ENCODE assay signal across 32 cellular contexts in the genomic region with DNA sequence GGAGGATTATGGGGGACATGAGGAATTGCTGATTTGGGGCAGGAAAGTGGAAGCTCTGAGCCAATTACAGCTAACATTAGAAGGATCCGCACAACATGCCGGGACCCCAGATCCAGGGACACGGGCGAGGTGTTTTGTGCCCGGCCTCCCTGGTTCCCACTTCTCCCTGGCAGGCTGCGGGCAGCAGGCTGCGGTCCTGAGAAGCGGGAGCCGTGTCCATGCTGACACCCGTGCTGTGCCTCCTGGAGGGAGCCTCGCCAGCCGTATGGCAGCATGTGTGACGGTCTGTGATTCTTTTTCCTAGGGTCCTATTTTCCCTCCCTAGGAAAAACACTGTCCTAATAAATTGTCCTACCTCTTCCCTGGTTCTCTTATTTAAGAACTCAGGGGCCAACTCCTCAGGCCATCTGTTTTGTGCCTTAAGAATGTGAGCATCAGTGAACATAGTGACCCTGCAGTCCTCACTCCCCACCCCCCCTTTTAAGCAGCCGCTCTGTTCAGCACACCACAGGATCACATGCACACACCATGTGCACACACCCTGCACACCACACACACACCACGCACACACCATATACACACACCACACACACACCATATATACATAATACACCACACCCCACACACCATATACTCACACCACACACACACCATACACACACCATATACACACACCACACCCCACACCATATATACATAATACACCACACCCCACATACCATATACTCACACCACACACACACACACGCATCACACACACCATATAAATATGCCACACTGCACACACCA. TPM values are rescaled to one million over a fixed set of nuclear protein-coding genes. Genes with fewer than 3 reads are reported as not detected.
"Had no signal": no experiment of that assay in that cellular context is flagged by ENCODE, and none has a peak within 500 bp of the region (broad histone marks: within the 10 kb centered on the region; RNA-seq: fewer than 3 reads in every experiment).

No MANE protein-coding gene starts in this region.

- H3K4me3 Mint-ChIP-seq: activated B cell treated with CpG ODN at 0.5 μM for 24 hours; activated CD4-positive, alpha-beta memory T cell treated with anti-CD3 and anti-CD28 coated beads, Interleukin-2, amount 10 ng/mL, durations not matched to agents 7 days and 5 days; activated CD8-positive, alpha-beta memory T cell treated with anti-CD3 and anti-CD28 coated beads, Interleukin-2, amount 10 ng/mL, durations not matched to agents 7 days and 5 days; activated naive CD4-positive, alpha-beta T cell treated with anti-CD3 and anti-CD28 coated beads, Interleukin-2, amount 10 ng/mL, durations not matched to agents 7 days and 5 days; activated naive CD8-positive, alpha-beta T cell treated with anti-CD3 and anti-CD28 coated beads, Interleukin-2, amount 10 ng/mL, durations not matched to agents 7 days and 5 days; central memory CD8-positive, alpha-beta T cell had no signal

- H3K9me3 Mint-ChIP-seq: activated B cell treated with CpG ODN at 0.5 μM for 24 hours; activated CD4-positive, alpha-beta memory T cell treated with anti-CD3 and anti-CD28 coated beads, Interleukin-2, amount 10 ng/mL, durations not matched to agents 7 days and 5 days; activated naive CD4-positive, alpha-beta T cell treated with anti-CD3 and anti-CD28 coated beads, Interleukin-2, amount 10 ng/mL, durations not matched to agents 7 days and 5 days; central memory CD8-positive, alpha-beta T cell had no signal

- FAIRE-seq: RCC 7860 had no signal

- H3K27ac ChIP-seq: ascending aorta, cardiac muscle cell, PC-9, RWPE1, VCaP had no signal

- DNase-seq: activated B cell treated with CpG ODN at 0.5 μM for 24 hours; activated CD4-positive, alpha-beta memory T cell treated with anti-CD3 and anti-CD28 coated beads, Interleukin-2, amount 10 ng/mL, durations not matched to agents 7 days and 5 days; activated CD4-positive, alpha-beta T cell treated with anti-CD3 and anti-CD28 coated beads for 48 hours; activated CD4-positive, CD25-positive, alpha-beta regulatory T cell treated with anti-CD3 and anti-CD28 coated beads, Interleukin-2, amount 50 U/mL, for 72 hours; activated CD8-positive, alpha-beta memory T cell treated with anti-CD3 and anti-CD28 coated beads for 24 hours; activated CD8-positive, alpha-beta memory T cell treated with anti-CD3 and anti-CD28 coated beads, Interleukin-2, amount 10 ng/mL, durations not matched to agents 7 days and 5 days; activated CD8-positive, alpha-beta memory T cell treated with anti-CD3 and anti-CD28 coated beads, Interleukin-2, amount 50 U/mL, for 48 hours; activated effector memory CD4-positive, alpha-beta T cell treated with Interleukin-2 at 50 U/mL for 16 hours; activated naive CD4-positive, alpha-beta T cell treated with anti-CD3 and anti-CD28 coated beads, Interleukin-2, amount 10 ng/mL, durations not matched to agents 7 days and 5 days; activated naive CD8-positive, alpha-beta T cell treated with anti-CD3 and anti-CD28 coated beads, Interleukin-2, amount 10 ng/mL, durations not matched to agents 7 days and 5 days; activated T-cell treated with anti-CD3 and anti-CD28 coated beads, Interleukin-2, amount 50 U/mL, for 48 hours; amygdala; Karpas-422; NCI-H1105; NCI-H1417 treated with DMSO at 0.1 percent for 48 hours; NCI-H187 treated with DMSO at 0.1 percent for 48 hours; NCI-H2081; NCI-H345; NCI-H524 treated with DMSO at 0.1 percent for 48 hours; PC-9; SW 1271; T-helper 1 cell; T-helper 2 cell; T-helper 9 cell had no signal

- H3K4me3 ChIP-seq: ascending aorta, cardiac muscle cell, PC-9 had no signal

- H3K36me3 Mint-ChIP-seq: activated CD8-positive, alpha-beta memory T cell treated with anti-CD3 and anti-CD28 coated beads, Interleukin-2, amount 10 ng/mL, durations not matched to agents 7 days and 5 days; activated naive CD4-positive, alpha-beta T cell treated with anti-CD3 and anti-CD28 coated beads, Interleukin-2, amount 10 ng/mL, durations not matched to agents 7 days and 5 days; activated naive CD8-positive, alpha-beta T cell treated with anti-CD3 and anti-CD28 coated beads, Interleukin-2, amount 10 ng/mL, durations not matched to agents 7 days and 5 days had no signal

- H3K27me3 ChIP-seq: ascending aorta, cardiac muscle cell had no signal

- H2AFZ ChIP-seq: PC-9 had no signal

- H3K36me3 ChIP-seq: ascending aorta, cardiac muscle cell had no signal

- H3K9me3 ChIP-seq: ascending aorta had no signal

- H3K27ac Mint-ChIP-seq: activated B cell treated with CpG ODN at 0.5 μM for 24 hours; activated CD4-positive, alpha-beta memory T cell treated with anti-CD3 and anti-CD28 coated beads, Interleukin-2, amount 10 ng/mL, durations not matched to agents 7 days and 5 days; activated CD8-positive, alpha-beta memory T cell treated with anti-CD3 and anti-CD28 coated beads, Interleukin-2, amount 10 ng/mL, durations not matched to agents 7 days and 5 days; activated naive CD4-positive, alpha-beta T cell treated with anti-CD3 and anti-CD28 coated beads, Interleukin-2, amount 10 ng/mL, durations not matched to agents 7 days and 5 days; activated naive CD8-positive, alpha-beta T cell treated with anti-CD3 and anti-CD28 coated beads, Interleukin-2, amount 10 ng/mL, durations not matched to agents 7 days and 5 days had no signal

- H3K4me2 ChIP-seq: PC-9 had no signal

- H3K4me1 Mint-ChIP-seq: activated B cell treated with CpG ODN at 0.5 μM for 24 hours; activated CD4-positive, alpha-beta memory T cell treated with anti-CD3 and anti-CD28 coated beads, Interleukin-2, amount 10 ng/mL, durations not matched to agents 7 days and 5 days; activated CD8-positive, alpha-beta memory T cell treated with anti-CD3 and anti-CD28 coated beads, Interleukin-2, amount 10 ng/mL, durations not matched to agents 7 days and 5 days; activated naive CD4-positive, alpha-beta T cell treated with anti-CD3 and anti-CD28 coated beads, Interleukin-2, amount 10 ng/mL, durations not matched to agents 7 days and 5 days; activated naive CD8-positive, alpha-beta T cell treated with anti-CD3 and anti-CD28 coated beads, Interleukin-2, amount 10 ng/mL, durations not matched to agents 7 days and 5 days; central memory CD8-positive, alpha-beta T cell had no signal

- H3K4me1 ChIP-seq: ascending aorta had no signal

RNA-seq across cellular contexts. Expression of a gene that starts 49.9 kb away (rescaled TPM):
- total RNA-seq: activated B cell treated with CpG ODN at 0.5 μM for 24 hours; activated naive CD8-positive, alpha-beta T cell treated with anti-CD3 and anti-CD28 coated beads, Interleukin-2, amount 10 ng/mL, durations not matched to agents 7 days and 5 days; ascending aorta; MCF 10A; NCI-H460; PC-9 had no signal
